ENCODE assay signal across 22 cellular contexts in the genomic region with DNA sequence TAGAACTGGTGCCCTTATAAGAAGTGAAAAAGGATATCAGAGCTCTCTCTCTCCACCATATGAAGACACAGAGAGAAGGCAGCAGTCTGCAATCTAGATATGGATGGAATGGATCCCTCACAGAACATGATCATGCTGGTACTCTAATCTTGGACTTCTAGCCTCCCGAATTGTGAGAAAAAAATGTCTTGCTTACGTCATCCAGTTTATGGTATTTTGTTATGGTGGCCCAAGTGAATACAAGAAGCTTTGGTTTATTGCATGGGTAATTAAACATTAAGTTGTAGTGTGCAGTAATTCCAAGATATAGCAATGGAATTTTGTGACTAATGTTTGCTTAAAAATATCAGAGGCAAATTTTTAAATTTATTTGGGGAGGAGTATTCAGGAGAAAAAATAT.
A peak's percentile ranks its signal among the peaks of the same experiment; 100 is the strongest.
DNase-seq lines count a peak whose midpoint lies in the region; ATAC-seq and TF ChIP-seq lines count a peak whose summit lies in the region.
"Had no signal": no experiment of that assay in that cellular context is flagged by ENCODE, and none has a peak within 500 bp of the region (broad histone marks: within the 10 kb centered on the region; RNA-seq: fewer than 3 reads in every experiment).

No MANE protein-coding gene starts in this region.

- no peaks in the 10 kb centered on the region for H3K79me1 ChIP-seq in trophoblast cell (ENCODE audit: low read length)

- H4K20me1 ChIP-seq in PC-3 (ENCODE audit: low read length), result no peaks in the 10 kb centered on the region
- H4K20me1 ChIP-seq: BLaER1 had no signal

- no peaks in the 10 kb centered on the region for H3K4me1 ChIP-seq in PC-3 (ENCODE audit: insufficient read depth, low read length)
- no peaks in the 10 kb centered on the region for H3K4me1 ChIP-seq in trophoblast cell (ENCODE audit: control insufficient read depth in 1 of 2, insufficient read depth in 2 of 2, low read length in 2 of 2)
- H3K4me1 ChIP-seq: BE2C, BLaER1 had no signal

- no peak overlapping the region for H3K4me3 ChIP-seq in PC-3 (ENCODE audit: low read length)
- no peak overlapping the region for H3K4me3 ChIP-seq in trophoblast cell (ENCODE audit: low read depth, low read length)
- H3K4me3 ChIP-seq: BLaER1, GM12878 had no signal

- H3K23ac ChIP-seq in trophoblast cell (ENCODE audit: low read length), result no peak overlapping the region

- H2BK12ac ChIP-seq in trophoblast cell (ENCODE audit: low read length), result no peak overlapping the region

- no peak overlapping the region for H4K12ac ChIP-seq in trophoblast cell (ENCODE audit: low read depth, low read length)

- H3K9me3 ChIP-seq in PC-3 (ENCODE audit: low read length) (no peaks in the 10 kb centered on the region), trophoblast cell (ENCODE audit: insufficient read depth, low read depth, low read length) (no peaks in the 10 kb centered on the region)
- H3K9me3 ChIP-seq: BE2C, BLaER1 had no signal

- intact Hi-C loops in PC-3 (cut with micrococcal nuclease), result loop anchor here (2.0 kb wide), 1 partner anchor 15 kb away; no protein-coding TSS in a partner anchor

- no peak overlapping the region for H2BK120ac ChIP-seq in trophoblast cell (ENCODE audit: insufficient read depth, low read length, poor library complexity)

- no CpG with 5 or more reads among the region's 2 CpGs for WGBS in trophoblast cell (ENCODE audit: extremely low coverage, insufficient coverage, insufficient read length)

- BruUV-seq in PC-3 (replicated peaks; lab: Mats Ljungman, UMichigan), result no TSS peak

- DNase-seq in M059J (ENCODE audit: low read depth) (peak; percentile 2), PC-3 (peak; percentile 38), trophoblast cell (peak; percentile 74 to 95), medulla oblongata (ENCODE audit: extremely low spot score) (no peak)
- DNase-seq: 8988T; ACHN; BE2C; C1 segment of cervical spinal cord; CD4-positive, alpha-beta memory T cell; CD4-positive, CD25-positive, alpha-beta regulatory T cell; CD8-positive, alpha-beta memory T cell; COR-L47; DMS 273 treated with DMSO at 0.1 percent for 48 hours; DMS153; DMS53; DMS79; DND-41; EL; GDM1 had no signal

- H3K4ac ChIP-seq in trophoblast cell (ENCODE audit: low read depth, low read length), result no peak overlapping the region

- H3K9me2 ChIP-seq in PC-3 (replicated peaks; ENCODE audit: low read length), result no peaks in the 10 kb centered on the region

- H3K9ac ChIP-seq in PC-3 (ENCODE audit: low read length) (no peak overlapping the region), trophoblast cell (ENCODE audit: low read length) (no peak overlapping the region)
- H3K9ac ChIP-seq: BLaER1 had no signal

- H3K27me3 ChIP-seq in PC-3 (ENCODE audit: low read length) (no peaks in the 10 kb centered on the region), trophoblast cell (ENCODE audit: insufficient read depth, low read length) (no peaks in the 10 kb centered on the region)
- H3K27me3 ChIP-seq: BE2C, BLaER1 had no signal

- CTCF ChIA-PET in PC-3 (lab: Charles Lee), result no interaction called here

- H3K18ac ChIP-seq in trophoblast cell (ENCODE audit: low read length), result no peak overlapping the region

- no peak overlapping the region for H4K8ac ChIP-seq in trophoblast cell (ENCODE audit: low read depth, low read length)

- H4K91ac ChIP-seq in trophoblast cell (ENCODE audit: low read depth, low read length), result no peak overlapping the region

- no peak overlapping the region for H2AK5ac ChIP-seq in trophoblast cell (ENCODE audit: low read length)

- no peak overlapping the region for H2BK5ac ChIP-seq in trophoblast cell (ENCODE audit: low read depth, low read length, poor library complexity)

- H3K27ac ChIP-seq in PC-3 (ENCODE audit: low read length) (peak overlapping the region; percentile 58), trophoblast cell (ENCODE audit: low read depth, low read length) (no peak overlapping the region)
- H3K27ac ChIP-seq: BLaER1 had no signal

- H2AFZ ChIP-seq in PC-3 (ENCODE audit: low read length) (no peak overlapping the region), trophoblast cell (ENCODE audit: insufficient read depth, low read length, poor library complexity) (no peak overlapping the region)

- TF ChIP-seq CTCF in PC-3 (conservative IDR thresholded peaks at IDR 0.05; ENCODE audit: low read depth, low read length), result no peak

- H3K79me2 ChIP-seq in PC-3 (ENCODE audit: low read length) (no peaks in the 10 kb centered on the region), trophoblast cell (ENCODE audit: control insufficient read depth, insufficient read depth, low read length, poor library complexity) (no peaks in the 10 kb centered on the region)

- ATAC-seq in PC-3 (peak; percentile 87), GM18858 (IDR thresholded peaks at IDR 0.05; ENCODE audit: unreplicated experiment) (no peak)
- ATAC-seq: GM12878 had no signal

- H3K4me2 ChIP-seq in PC-3 (ENCODE audit: low read length), result no peak overlapping the region
- H3K4me2 ChIP-seq in trophoblast cell (ENCODE audit: low read length), result no peak overlapping the region
- H3K4me2 ChIP-seq: BLaER1 had no signal

- POLR2A ChIA-PET in PC-3 (lab: Charles Lee; ENCODE audit: unreplicated experiment), result no interaction called here

- no peaks in the 10 kb centered on the region for H3K36me3 ChIP-seq in PC-3 (ENCODE audit: low read depth, low read length)
- H3K36me3 ChIP-seq in trophoblast cell (ENCODE audit: control insufficient read depth in 1 of 2, insufficient read depth in 2 of 2, low read length in 2 of 2), result no peaks in the 10 kb centered on the region
- H3K36me3 ChIP-seq: BE2C, BLaER1 had no signal

- no peaks in the 10 kb centered on the region for H3F3A ChIP-seq in PC-3 (ENCODE audit: low read length, unreplicated experiment)

- H3K14ac ChIP-seq in trophoblast cell (ENCODE audit: low read length), result no peak overlapping the region
